ENCODE assay signal across 1 cellular context in the genomic region with DNA sequence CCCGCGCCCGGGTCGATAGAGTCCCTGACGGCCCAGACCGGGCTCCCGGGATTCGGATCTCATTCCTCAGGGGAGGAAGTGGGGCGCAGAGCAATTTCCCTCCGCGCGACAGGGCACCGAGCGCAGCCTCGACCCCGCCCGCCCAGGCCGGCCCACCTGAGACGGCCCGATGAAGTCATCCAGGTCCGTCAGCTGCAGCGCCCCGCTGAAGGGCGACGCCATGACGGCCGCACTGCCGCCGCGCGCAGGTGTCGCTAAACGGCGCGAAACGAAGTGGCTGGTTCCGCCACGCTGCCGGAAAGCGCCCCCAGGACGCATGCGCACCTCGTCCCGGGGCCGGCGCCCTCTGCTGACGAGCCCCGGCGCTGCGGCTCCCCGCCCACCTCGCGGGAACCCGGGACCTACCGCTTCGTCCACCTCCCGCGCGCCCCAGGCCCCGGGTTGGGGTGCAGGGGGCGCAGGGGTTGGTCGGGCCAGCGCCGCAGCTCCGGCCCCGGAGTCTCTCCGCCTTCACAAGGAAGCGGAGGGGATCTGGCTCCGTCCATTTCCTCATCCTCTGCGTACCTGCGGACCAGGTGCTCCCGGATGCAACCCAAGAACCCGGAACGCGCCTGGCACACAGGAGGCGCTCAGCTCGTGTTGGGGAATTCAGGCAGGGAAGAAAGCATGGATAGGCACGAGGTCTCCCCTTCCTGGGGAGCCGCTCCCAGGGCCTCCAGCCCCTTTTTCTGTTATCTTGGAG.
TF ChIP-seq lines count a peak whose summit lies in the region.

A gene (minus strand): TSS at position 234 of the 742 bp plus-strand sequence. CDS start 12 bp downstream, at position 222.

TF ChIP-seq in HEK293, 187 proteins besides CTCF, POLR2A, EP300 and RAD21 (continues in another document):
- TF ChIP-seq, protein P1, sequence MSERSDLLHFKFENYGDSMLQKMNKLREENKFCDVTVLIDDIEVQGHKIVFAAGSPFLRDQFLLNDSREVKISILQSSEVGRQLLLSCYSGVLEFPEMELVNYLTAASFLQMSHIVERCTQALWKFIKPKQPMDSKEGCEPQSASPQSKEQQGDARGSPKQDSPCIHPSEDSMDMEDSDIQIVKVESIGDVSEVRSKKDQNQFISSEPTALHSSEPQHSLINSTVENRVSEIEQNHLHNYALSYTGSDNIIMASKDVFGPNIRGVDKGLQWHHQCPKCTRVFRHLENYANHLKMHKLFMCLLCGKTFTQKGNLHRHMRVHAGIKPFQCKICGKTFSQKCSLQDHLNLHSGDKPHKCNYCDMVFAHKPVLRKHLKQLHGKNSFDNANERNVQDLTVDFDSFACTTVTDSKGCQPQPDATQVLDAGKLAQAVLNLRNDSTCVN (tag by site-specific recombination; optimal IDR thresholded peaks at IDR 0.05) = peak; percentile 94
- TF ChIP-seq ZNF223 (tag by site-specific recombination; IDR thresholded peaks at IDR 0.05) = no peak
- no peak for TF ChIP-seq RBAK (tag by site-specific recombination; IDR thresholded peaks at IDR 0.05)
- TF ChIP-seq ZXDB (tag by site-specific recombination; IDR thresholded peaks at IDR 0.05) = peak; percentile 94
- peak; percentile 88 for TF ChIP-seq ZBTB21 (tag by site-specific recombination; IDR thresholded peaks at IDR 0.05)
- TF ChIP-seq, protein P2, sequence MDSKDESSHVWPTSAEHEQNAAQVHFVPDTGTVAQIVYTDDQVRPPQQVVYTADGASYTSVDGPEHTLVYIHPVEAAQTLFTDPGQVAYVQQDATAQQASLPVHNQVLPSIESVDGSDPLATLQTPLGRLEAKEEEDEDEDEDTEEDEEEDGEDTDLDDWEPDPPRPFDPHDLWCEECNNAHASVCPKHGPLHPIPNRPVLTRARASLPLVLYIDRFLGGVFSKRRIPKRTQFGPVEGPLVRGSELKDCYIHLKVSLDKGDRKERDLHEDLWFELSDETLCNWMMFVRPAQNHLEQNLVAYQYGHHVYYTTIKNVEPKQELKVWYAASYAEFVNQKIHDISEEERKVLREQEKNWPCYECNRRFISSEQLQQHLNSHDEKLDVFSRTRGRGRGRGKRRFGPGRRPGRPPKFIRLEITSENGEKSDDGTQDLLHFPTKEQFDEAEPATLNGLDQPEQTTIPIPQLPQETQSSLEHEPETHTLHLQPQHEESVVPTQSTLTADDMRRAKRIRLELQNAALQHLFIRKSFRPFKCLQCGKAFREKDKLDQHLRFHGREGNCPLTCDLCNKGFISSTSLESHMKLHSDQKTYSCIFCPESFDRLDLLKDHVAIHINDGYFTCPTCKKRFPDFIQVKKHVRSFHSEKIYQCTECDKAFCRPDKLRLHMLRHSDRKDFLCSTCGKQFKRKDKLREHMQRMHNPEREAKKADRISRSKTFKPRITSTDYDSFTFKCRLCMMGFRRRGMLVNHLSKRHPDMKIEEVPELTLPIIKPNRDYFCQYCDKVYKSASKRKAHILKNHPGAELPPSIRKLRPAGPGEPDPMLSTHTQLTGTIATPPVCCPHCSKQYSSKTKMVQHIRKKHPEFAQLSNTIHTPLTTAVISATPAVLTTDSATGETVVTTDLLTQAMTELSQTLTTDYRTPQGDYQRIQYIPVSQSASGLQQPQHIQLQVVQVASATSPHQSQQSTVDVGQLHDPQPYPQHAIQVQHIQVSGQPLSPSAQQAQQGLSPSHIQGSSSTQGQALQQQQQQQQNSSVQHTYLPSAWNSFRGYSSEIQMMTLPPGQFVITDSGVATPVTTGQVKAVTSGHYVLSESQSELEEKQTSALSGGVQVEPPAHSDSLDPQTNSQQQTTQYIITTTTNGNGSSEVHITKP (tag by site-specific recombination; IDR thresholded peaks at IDR 0.05) = peak; percentile 72
- TF ChIP-seq ZNF48 (tag by site-specific recombination; IDR thresholded peaks at IDR 0.05) = no peak
- TF ChIP-seq, protein P3, sequence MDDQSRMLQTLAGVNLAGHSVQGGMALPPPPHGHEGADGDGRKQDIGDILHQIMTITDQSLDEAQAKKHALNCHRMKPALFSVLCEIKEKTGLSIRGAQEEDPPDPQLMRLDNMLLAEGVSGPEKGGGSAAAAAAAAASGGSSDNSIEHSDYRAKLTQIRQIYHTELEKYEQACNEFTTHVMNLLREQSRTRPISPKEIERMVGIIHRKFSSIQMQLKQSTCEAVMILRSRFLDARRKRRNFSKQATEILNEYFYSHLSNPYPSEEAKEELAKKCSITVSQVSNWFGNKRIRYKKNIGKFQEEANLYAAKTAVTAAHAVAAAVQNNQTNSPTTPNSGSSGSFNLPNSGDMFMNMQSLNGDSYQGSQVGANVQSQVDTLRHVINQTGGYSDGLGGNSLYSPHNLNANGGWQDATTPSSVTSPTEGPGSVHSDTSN (CRISPR knock-in tag; IDR thresholded peaks at IDR 0.05) = peak; percentile 94
- no peak for TF ChIP-seq ZNF16 (tag by site-specific recombination; IDR thresholded peaks at IDR 0.05; ENCODE audit: low read depth)
- peak; percentile 88 for TF ChIP-seq SP7 (tag by site-specific recombination; IDR thresholded peaks at IDR 0.05)
- TF ChIP-seq ZNF548 (tag by site-specific recombination; IDR thresholded peaks at IDR 0.05) = no peak
- no peak for TF ChIP-seq ZNF558 (tag by site-specific recombination; IDR thresholded peaks at IDR 0.05)
- TF ChIP-seq, protein P4, sequence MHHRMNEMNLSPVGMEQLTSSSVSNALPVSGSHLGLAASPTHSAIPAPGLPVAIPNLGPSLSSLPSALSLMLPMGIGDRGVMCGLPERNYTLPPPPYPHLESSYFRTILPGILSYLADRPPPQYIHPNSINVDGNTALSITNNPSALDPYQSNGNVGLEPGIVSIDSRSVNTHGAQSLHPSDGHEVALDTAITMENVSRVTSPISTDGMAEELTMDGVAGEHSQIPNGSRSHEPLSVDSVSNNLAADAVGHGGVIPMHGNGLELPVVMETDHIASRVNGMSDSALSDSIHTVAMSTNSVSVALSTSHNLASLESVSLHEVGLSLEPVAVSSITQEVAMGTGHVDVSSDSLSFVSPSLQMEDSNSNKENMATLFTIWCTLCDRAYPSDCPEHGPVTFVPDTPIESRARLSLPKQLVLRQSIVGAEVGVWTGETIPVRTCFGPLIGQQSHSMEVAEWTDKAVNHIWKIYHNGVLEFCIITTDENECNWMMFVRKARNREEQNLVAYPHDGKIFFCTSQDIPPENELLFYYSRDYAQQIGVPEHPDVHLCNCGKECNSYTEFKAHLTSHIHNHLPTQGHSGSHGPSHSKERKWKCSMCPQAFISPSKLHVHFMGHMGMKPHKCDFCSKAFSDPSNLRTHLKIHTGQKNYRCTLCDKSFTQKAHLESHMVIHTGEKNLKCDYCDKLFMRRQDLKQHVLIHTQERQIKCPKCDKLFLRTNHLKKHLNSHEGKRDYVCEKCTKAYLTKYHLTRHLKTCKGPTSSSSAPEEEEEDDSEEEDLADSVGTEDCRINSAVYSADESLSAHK (tag by site-specific recombination; IDR thresholded peaks at IDR 0.05) = peak; percentile 27; the same call in 1 of the 2 replicates
- peak; percentile 42; the same call in 1 of the 2 replicates for TF ChIP-seq EGR2 (tag by site-specific recombination; IDR thresholded peaks at IDR 0.05; ENCODE audit: low read depth)
- TF ChIP-seq ZNF830 (tag by site-specific recombination; IDR thresholded peaks at IDR 0.05; ENCODE audit: low read depth) = no peak
- TF ChIP-seq ZNF670 (tag by site-specific recombination; IDR thresholded peaks at IDR 0.05; ENCODE audit: low read depth) = no peak
- TF ChIP-seq, protein P5, sequence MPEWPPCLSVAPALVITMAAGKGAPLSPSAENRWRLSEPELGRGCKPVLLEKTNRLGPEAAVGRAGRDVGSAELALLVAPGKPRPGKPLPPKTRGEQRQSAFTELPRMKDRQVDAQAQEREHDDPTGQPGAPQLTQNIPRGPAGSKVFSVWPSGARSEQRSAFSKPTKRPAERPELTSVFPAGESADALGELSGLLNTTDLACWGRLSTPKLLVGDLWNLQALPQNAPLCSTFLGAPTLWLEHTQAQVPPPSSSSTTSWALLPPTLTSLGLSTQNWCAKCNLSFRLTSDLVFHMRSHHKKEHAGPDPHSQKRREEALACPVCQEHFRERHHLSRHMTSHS (tag by site-specific recombination; IDR thresholded peaks at IDR 0.05) = no peak
- no peak for TF ChIP-seq ZNF366 (tag by site-specific recombination; conservative IDR thresholded peaks at IDR 0.05)
- TF ChIP-seq SCRT2 (tag by site-specific recombination; IDR thresholded peaks at IDR 0.05) = peak; percentile 56
- TF ChIP-seq ZNF354C (tag by site-specific recombination; IDR thresholded peaks at IDR 0.05; ENCODE audit: borderline replicate concordance, low read depth) = no peak
- TF ChIP-seq, protein P6, sequence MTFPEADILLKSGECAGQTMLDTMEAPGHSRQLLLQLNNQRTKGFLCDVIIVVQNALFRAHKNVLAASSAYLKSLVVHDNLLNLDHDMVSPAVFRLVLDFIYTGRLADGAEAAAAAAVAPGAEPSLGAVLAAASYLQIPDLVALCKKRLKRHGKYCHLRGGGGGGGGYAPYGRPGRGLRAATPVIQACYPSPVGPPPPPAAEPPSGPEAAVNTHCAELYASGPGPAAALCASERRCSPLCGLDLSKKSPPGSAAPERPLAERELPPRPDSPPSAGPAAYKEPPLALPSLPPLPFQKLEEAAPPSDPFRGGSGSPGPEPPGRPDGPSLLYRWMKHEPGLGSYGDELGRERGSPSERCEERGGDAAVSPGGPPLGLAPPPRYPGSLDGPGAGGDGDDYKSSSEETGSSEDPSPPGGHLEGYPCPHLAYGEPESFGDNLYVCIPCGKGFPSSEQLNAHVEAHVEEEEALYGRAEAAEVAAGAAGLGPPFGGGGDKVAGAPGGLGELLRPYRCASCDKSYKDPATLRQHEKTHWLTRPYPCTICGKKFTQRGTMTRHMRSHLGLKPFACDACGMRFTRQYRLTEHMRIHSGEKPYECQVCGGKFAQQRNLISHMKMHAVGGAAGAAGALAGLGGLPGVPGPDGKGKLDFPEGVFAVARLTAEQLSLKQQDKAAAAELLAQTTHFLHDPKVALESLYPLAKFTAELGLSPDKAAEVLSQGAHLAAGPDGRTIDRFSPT (tag by site-specific recombination; IDR thresholded peaks at IDR 0.05) = 0 out of 2 replicates have a peak, but pooled peaks have one; percentile 13
- no peak for TF ChIP-seq ZNF133 (tag by site-specific recombination; IDR thresholded peaks at IDR 0.05)
- TF ChIP-seq KLF8 (tag by site-specific recombination; IDR thresholded peaks at IDR 0.05) = peak; percentile 91
- no peak for TF ChIP-seq ZNF140 (tag by site-specific recombination; IDR thresholded peaks at IDR 0.05)
- TF ChIP-seq, protein P7, sequence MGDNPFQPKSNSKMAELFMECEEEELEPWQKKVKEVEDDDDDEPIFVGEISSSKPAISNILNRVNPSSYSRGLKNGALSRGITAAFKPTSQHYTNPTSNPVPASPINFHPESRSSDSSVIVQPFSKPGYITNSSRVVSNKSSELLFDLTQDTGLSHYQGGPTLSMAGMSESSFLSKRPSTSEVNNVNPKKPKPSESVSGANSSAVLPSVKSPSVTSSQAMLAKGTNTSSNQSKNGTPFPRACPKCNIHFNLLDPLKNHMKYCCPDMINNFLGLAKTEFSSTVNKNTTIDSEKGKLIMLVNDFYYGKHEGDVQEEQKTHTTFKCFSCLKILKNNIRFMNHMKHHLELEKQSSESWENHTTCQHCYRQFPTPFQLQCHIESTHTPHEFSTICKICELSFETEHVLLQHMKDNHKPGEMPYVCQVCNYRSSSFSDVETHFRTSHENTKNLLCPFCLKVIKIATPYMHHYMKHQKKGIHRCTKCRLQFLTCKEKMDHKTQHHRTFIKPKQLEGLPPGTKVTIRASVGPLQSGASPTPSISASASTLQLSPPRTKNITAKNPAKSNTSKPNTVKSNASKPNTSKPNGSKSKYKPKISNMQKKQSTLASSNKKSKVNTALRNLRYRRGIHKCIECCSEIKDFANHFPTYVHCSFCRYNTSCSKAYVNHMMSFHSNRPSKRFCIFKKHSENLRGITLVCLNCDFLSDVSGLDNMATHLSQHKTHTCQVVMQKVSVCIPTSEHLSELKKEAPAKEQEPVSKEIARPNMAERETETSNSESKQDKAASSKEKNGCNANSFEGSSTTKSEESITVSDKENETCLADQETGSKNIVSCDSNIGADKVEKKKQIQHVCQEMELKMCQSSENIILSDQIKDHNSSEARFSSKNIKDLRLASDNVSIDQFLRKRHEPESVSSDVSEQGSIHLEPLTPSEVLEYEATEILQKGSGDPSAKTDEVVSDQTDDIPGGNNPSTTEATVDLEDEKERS (tag by site-specific recombination; IDR thresholded peaks at IDR 0.05) = no peak
- TF ChIP-seq, protein P8, sequence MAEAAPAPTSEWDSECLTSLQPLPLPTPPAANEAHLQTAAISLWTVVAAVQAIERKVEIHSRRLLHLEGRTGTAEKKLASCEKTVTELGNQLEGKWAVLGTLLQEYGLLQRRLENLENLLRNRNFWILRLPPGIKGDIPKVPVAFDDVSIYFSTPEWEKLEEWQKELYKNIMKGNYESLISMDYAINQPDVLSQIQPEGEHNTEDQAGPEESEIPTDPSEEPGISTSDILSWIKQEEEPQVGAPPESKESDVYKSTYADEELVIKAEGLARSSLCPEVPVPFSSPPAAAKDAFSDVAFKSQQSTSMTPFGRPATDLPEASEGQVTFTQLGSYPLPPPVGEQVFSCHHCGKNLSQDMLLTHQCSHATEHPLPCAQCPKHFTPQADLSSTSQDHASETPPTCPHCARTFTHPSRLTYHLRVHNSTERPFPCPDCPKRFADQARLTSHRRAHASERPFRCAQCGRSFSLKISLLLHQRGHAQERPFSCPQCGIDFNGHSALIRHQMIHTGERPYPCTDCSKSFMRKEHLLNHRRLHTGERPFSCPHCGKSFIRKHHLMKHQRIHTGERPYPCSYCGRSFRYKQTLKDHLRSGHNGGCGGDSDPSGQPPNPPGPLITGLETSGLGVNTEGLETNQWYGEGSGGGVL (tag by site-specific recombination; IDR thresholded peaks at IDR 0.05) = peak; percentile 33; the same call in 1 of the 2 replicates
- no peak for TF ChIP-seq ZNF747 (tag by site-specific recombination; IDR thresholded peaks at IDR 0.05)
- peak; percentile 50; the same call in 1 of the 2 replicates for TF ChIP-seq ZBTB7A (tag by site-specific recombination; IDR thresholded peaks at IDR 0.05; ENCODE audit: low read depth)
- no peak for TF ChIP-seq ZBTB1 (tag by site-specific recombination; IDR thresholded peaks at IDR 0.05)
- no peak for TF ChIP-seq OVOL3 (tag by site-specific recombination; IDR thresholded peaks at IDR 0.05)
- TF ChIP-seq ZNF514 (tag by site-specific recombination; IDR thresholded peaks at IDR 0.05) = no peak
- no peak for TF ChIP-seq ZNF776 (tag by site-specific recombination; IDR thresholded peaks at IDR 0.05; ENCODE audit: borderline replicate concordance)
- no peak for TF ChIP-seq ZSCAN16 (tag by site-specific recombination; IDR thresholded peaks at IDR 0.05)
- 0 out of 2 replicates have a peak, but pooled peaks have one; percentile 15 for TF ChIP-seq WT1 (tag by site-specific recombination; IDR thresholded peaks at IDR 0.05)
- no peak for TF ChIP-seq MEIS1 (CRISPR knock-in tag; IDR thresholded peaks at IDR 0.05; ENCODE audit: borderline replicate concordance)
- peak; percentile 86 for TF ChIP-seq ZNF335 (tag by site-specific recombination; conservative IDR thresholded peaks at IDR 0.05)
- no peak for TF ChIP-seq ZFP69B (tag by site-specific recombination; IDR thresholded peaks at IDR 0.05)
- TF ChIP-seq HOXA7 (CRISPR knock-in tag; IDR thresholded peaks at IDR 0.05; ENCODE audit: borderline replicate concordance) = no peak
- TF ChIP-seq ZNF302 (tag by site-specific recombination; IDR thresholded peaks at IDR 0.05; ENCODE audit: low read depth) = no peak
- no peak for TF ChIP-seq ZNF837 (tag by site-specific recombination; IDR thresholded peaks at IDR 0.05)
- peak; percentile 97 for TF ChIP-seq ZNF629 (tag by site-specific recombination; IDR thresholded peaks at IDR 0.05)
- no peak for TF ChIP-seq ZNF121 (tag by site-specific recombination; IDR thresholded peaks at IDR 0.05)
- TF ChIP-seq ZNF621 (tag by site-specific recombination; IDR thresholded peaks at IDR 0.05) = no peak
